In genomic region chr9:129150122-129150521, GRCh38 we compare ENCODE assay signal across 11 cellular contexts.
"Had no signal": no experiment of that assay in that cellular context is flagged by ENCODE, and none has a peak within 500 bp of the region (broad histone marks: within the 10 kb centered on the region; RNA-seq: fewer than 3 reads in every experiment).

No MANE protein-coding gene starts in this region.

- H3K4me1 Mint-ChIP-seq: activated CD4-positive, alpha-beta T cell treated with anti-CD3 and anti-CD28 coated beads for 36 hours; activated naive CD4-positive, alpha-beta T cell treated with anti-CD3 and anti-CD28 coated beads, Interleukin-2, amount 50 U/mL, for 24 hours had no signal

- H3K27me3 ChIP-seq: gastrocnemius medialis, right atrium auricular region, spleen, suprapubic skin, upper lobe of right lung had no signal

- H3K9me3 Mint-ChIP-seq: activated CD4-positive, alpha-beta memory T cell treated with anti-CD3 and anti-CD28 coated beads, Interleukin-2, amount 10 ng/mL, durations not matched to agents 7 days and 5 days; activated naive CD4-positive, alpha-beta T cell treated with anti-CD3 and anti-CD28 coated beads, Interleukin-2, amount 50 U/mL, for 24 hours had no signal

- H3K9me3 ChIP-seq: gastrocnemius medialis, right atrium auricular region, spleen, suprapubic skin, upper lobe of right lung had no signal

- H3K27me3 Mint-ChIP-seq: activated CD4-positive, alpha-beta memory T cell treated with anti-CD3 and anti-CD28 coated beads, Interleukin-2, amount 10 ng/mL, durations not matched to agents 7 days and 5 days; activated CD4-positive, alpha-beta T cell treated with anti-CD3 and anti-CD28 coated beads for 36 hours; activated naive CD4-positive, alpha-beta T cell treated with anti-CD3 and anti-CD28 coated beads, Interleukin-2, amount 50 U/mL, for 24 hours had no signal

- ATAC-seq: activated CD4-positive, alpha-beta T cell treated with anti-CD3 and anti-CD28 coated beads for 36 hours; gastrocnemius medialis; stimulated activated naive CD8-positive, alpha-beta T cell treated with anti-CD3 and anti-CD28 coated beads, Interleukin-15, Interleukin-2, amounts not matched to agents 100 U/mL and 50 U/mL, for 24 hours; upper lobe of right lung had no signal

- DNase-seq: activated CD4-positive, alpha-beta memory T cell treated with anti-CD3 and anti-CD28 coated beads, Interleukin-2, amount 10 ng/mL, durations not matched to agents 7 days and 5 days; activated CD4-positive, alpha-beta T cell treated with anti-CD3 and anti-CD28 coated beads for 36 hours; gastrocnemius medialis; spleen; stimulated activated CD4-positive, alpha-beta T cell treated with anti-CD3 and anti-CD28 coated beads, Interleukin-2, amount 100 ng/mL, for 24 hours; stimulated activated naive CD8-positive, alpha-beta T cell treated with anti-CD3 and anti-CD28 coated beads, Interleukin-15, Interleukin-2, amounts not matched to agents 100 U/mL and 50 U/mL, for 24 hours; upper lobe of right lung had no signal

- H3K4me3 ChIP-seq: gastrocnemius medialis, right atrium auricular region, spleen, suprapubic skin, upper lobe of right lung had no signal

- H3K27ac ChIP-seq: right atrium auricular region, suprapubic skin, upper lobe of right lung, VCaP had no signal

- H3K27ac Mint-ChIP-seq: activated CD4-positive, alpha-beta memory T cell treated with anti-CD3 and anti-CD28 coated beads, Interleukin-2, amount 10 ng/mL, durations not matched to agents 7 days and 5 days; activated CD4-positive, alpha-beta T cell treated with anti-CD3 and anti-CD28 coated beads for 36 hours; activated naive CD4-positive, alpha-beta T cell treated with anti-CD3 and anti-CD28 coated beads, Interleukin-2, amount 50 U/mL, for 24 hours had no signal

- H3K36me3 Mint-ChIP-seq: activated naive CD4-positive, alpha-beta T cell treated with anti-CD3 and anti-CD28 coated beads, Interleukin-2, amount 50 U/mL, for 24 hours had no signal

- H3K4me3 Mint-ChIP-seq: activated CD4-positive, alpha-beta memory T cell treated with anti-CD3 and anti-CD28 coated beads, Interleukin-2, amount 10 ng/mL, durations not matched to agents 7 days and 5 days; activated CD4-positive, alpha-beta T cell treated with anti-CD3 and anti-CD28 coated beads for 36 hours; activated naive CD4-positive, alpha-beta T cell treated with anti-CD3 and anti-CD28 coated beads, Interleukin-2, amount 50 U/mL, for 24 hours had no signal
